27 cellular contexts compared by ENCODE assay signal in genomic region chr10:16909271-16909767, GRCh38.
A peak's percentile ranks its signal among the peaks of the same experiment; 100 is the strongest.
DNase-seq lines count a peak whose midpoint lies in the region; ATAC-seq, FAIRE-seq and TF ChIP-seq lines count a peak whose summit lies in the region.
"Had no signal": no experiment of that assay in that cellular context is flagged by ENCODE, and none has a peak within 500 bp of the region (broad histone marks: within the 10 kb centered on the region; RNA-seq: fewer than 3 reads in every experiment).

No MANE protein-coding gene starts in this region.

- intact Hi-C loops in K562 (cut with micrococcal nuclease) = no loop called here

- H3K4me1 ChIP-seq in BLaER1 treated with 17β-estradiol and CSF1 and Interleukin-3, amounts not matched to agents 10 nM and 100 nM = peaks cover 13 to 57% (median 35%) of the 10 kb centered on the region in 10 experiments
- H3K4me1 ChIP-seq in HUES6 (ENCODE audit: control insufficient read depth, insufficient read depth, low read length) (no peaks in the 10 kb centered on the region), K562 (replicated peaks in 1 of 2; ENCODE audit: control insufficient read depth in 2 of 2, insufficient read depth in 2 of 2, low read length in 2 of 2) (peaks cover 0 to 3% of the 10 kb centered on the region in 2 experiments; a peak in 2 of 5 replicates), gastroesophageal sphincter (peaks cover 0 to 4% (median 0%) of the 10 kb centered on the region in 3 donors)

- WGBS in K562 (ENCODE audit: insufficient coverage, low coverage, missing lambda C conversion rate) = 27% methylated on average over 1 of the region's 1 CpG
- 57 to 83% methylated on average over 1 of the region's 1 CpG for WGBS in gastroesophageal sphincter (ENCODE audit: low coverage in 1 of 2), 2 donors

- no peak for FAIRE-seq in K562 (lab: Jason Lieb, UNC)

- peak overlapping the region in 6 of 11 experiments; percentile 33 to 81 (median 68); a peak in 9 of 22 replicates for H3K4me2 ChIP-seq in BLaER1 treated with 17β-estradiol and CSF1 and Interleukin-3, amounts not matched to agents 10 nM and 100 nM
- no peak overlapping the region for H3K4me2 ChIP-seq in K562 (ENCODE audit: insufficient read depth, low read length)

- no peaks in the 10 kb centered on the region for H4K20me1 ChIP-seq in BLaER1 treated with 17β-estradiol and CSF1 and Interleukin-3, amounts not matched to agents 10 nM and 100 nM
- H4K20me1 ChIP-seq in K562 (replicated peaks; ENCODE audit: control insufficient read depth, insufficient read depth, low read length) = no peaks in the 10 kb centered on the region

- CTCF ChIA-PET in K562 (lab: Yijun Ruan, JAX; ENCODE audit: low intra/inter-chr PET ratio) = no interaction called here

- no peak for ATAC-seq in K562
- ATAC-seq in gastroesophageal sphincter = peak; percentile 25
- ATAC-seq in GM18502 (IDR thresholded peaks at IDR 0.05; ENCODE audit: poor library complexity, unreplicated experiment) = no peak
- ATAC-seq: left ventricle myocardium superior, mucosa of descending colon, sciatic nerve had no signal

- no peaks in the 10 kb centered on the region for H3K79me2 ChIP-seq in K562 (ENCODE audit: control insufficient read depth, insufficient read depth, low read length)

- TF ChIP-seq POLR2A in K562 (conservative IDR thresholded peaks at IDR 0.05) (no peak), gastroesophageal sphincter (IDR thresholded peaks at IDR 0.05) (no peak)

- no peaks in the 10 kb centered on the region for H3K9me1 ChIP-seq in K562 (ENCODE audit: control insufficient read depth, insufficient read depth, low read length)

- peak overlapping the region in 2 of 11 experiments; percentile 83; a peak in 5 of 22 replicates for H3K27ac ChIP-seq in BLaER1 treated with 17β-estradiol and CSF1 and Interleukin-3, amounts not matched to agents 10 nM and 100 nM
- H3K27ac ChIP-seq in HUES6 (ENCODE audit: low read depth, low read length) = no peak overlapping the region
- no peak overlapping the region for H3K27ac ChIP-seq in K562 (ENCODE audit: extremely low read depth, low read depth, low read length)
- H3K27ac ChIP-seq in gastroesophageal sphincter = no peak overlapping the region
- H3K27ac ChIP-seq: RWPE1, SK-N-MC, tibial artery had no signal

- no peak overlapping the region for H2AFZ ChIP-seq in K562 (ENCODE audit: low read depth, low read length)

- peak overlapping the region in 1 of 11 experiments; percentile 56; a peak in 1 of 22 replicates for H3K9ac ChIP-seq in BLaER1 treated with 17β-estradiol and CSF1 and Interleukin-3, amounts not matched to agents 10 nM and 100 nM
- H3K9ac ChIP-seq in HUES6 (ENCODE audit: low read length) = peak overlapping the region; percentile 25
- no peak overlapping the region for H3K9ac ChIP-seq in K562 (ENCODE audit: insufficient read depth in 1 of 2, low read depth in 2 of 2, low read length in 2 of 2)

- no peaks in the 10 kb centered on the region for H3K27me3 ChIP-seq in BLaER1 treated with 17β-estradiol and CSF1 and Interleukin-3, amounts not matched to agents 10 nM and 100 nM
- H3K27me3 ChIP-seq in HUES6 (ENCODE audit: control insufficient read depth, insufficient read depth, low read length) (no peaks in the 10 kb centered on the region), K562 (ENCODE audit: control insufficient read depth in 2 of 2, insufficient read depth in 2 of 2, low read length in 2 of 2) (no peaks in the 10 kb centered on the region; a peak in 1 of 5 replicates), gastroesophageal sphincter (no peaks in the 10 kb centered on the region)
- H3K27me3 ChIP-seq: tibial artery had no signal

- in situ Hi-C loops in K562 (cut with MboI) = no loop called here

- H3K4me3 ChIP-seq in BLaER1 treated with 17β-estradiol and CSF1 and Interleukin-3, amounts not matched to agents 10 nM and 100 nM = no peak overlapping the region
- H3K4me3 ChIP-seq in HUES6 (ENCODE audit: low read depth, low read length) = no peak overlapping the region
- H3K4me3 ChIP-seq in K562 = no peak overlapping the region
- no peak overlapping the region for H3K4me3 ChIP-seq in gastroesophageal sphincter
- H3K4me3 ChIP-seq: mucosa of descending colon, SK-N-MC, tibial artery had no signal

- POLR2A ChIA-PET in K562 (lab: Yijun Ruan, JAX) = no interaction called here

- no peaks in the 10 kb centered on the region for H3K36me3 ChIP-seq in BLaER1 treated with 17β-estradiol and CSF1 and Interleukin-3, amounts not matched to agents 10 nM and 100 nM
- H3K36me3 ChIP-seq in HUES6 (ENCODE audit: control insufficient read depth, insufficient read depth, low read length) (no peaks in the 10 kb centered on the region), K562 (ENCODE audit: control insufficient read depth, insufficient read depth, low read length) (no peaks in the 10 kb centered on the region), gastroesophageal sphincter (no peaks in the 10 kb centered on the region)
- H3K36me3 ChIP-seq: tibial artery had no signal

- no peak for TF ChIP-seq RAD21 in K562 (CRISPR knock-in tag; conservative IDR thresholded peaks at IDR 0.05 in 1 of 2, IDR thresholded peaks at IDR 0.05 in 1 of 2)

- DNase-seq in K562 (ENCODE audit: extremely low read depth in 1 of 4, low spot score in 3 of 4) = no peak
- DNase-seq in GM19240 (ENCODE audit: insufficient read length, low spot score) = no peak
- DNase-seq in NCI-H1930 (lab: John Stamatoyannopoulos, UW) = no peak
- DNase-seq in activated CD4-positive, alpha-beta T cell treated with anti-CD3 and anti-CD28 coated beads, Interleukin-2, amount 50 U/mL, for 4 hours = no peak
- DNase-seq: activated CD4-positive, alpha-beta T cell treated with anti-CD3 and anti-CD28 coated beads, Interleukin-2, amount 50 U/mL, for 1 hour; activated naive CD4-positive, alpha-beta T cell treated with anti-CD3 and anti-CD28 coated beads, Interleukin-2, amount 50 U/mL, for 16 hours; aorta; CD4-positive, alpha-beta T cell; effector CD4-positive, alpha-beta T cell; erythroblast; H7; islet precursor cell; left ventricle myocardium superior; mucosa of descending colon; NCI-H1048; NCI-H187; NCI-H526 treated with DMSO at 0.1 percent for 48 hours; posterior cingulate gyrus; stimulated activated CD4-positive, alpha-beta T cell treated with anti-CD3 and anti-CD28 coated beads, Interleukin-15, amount 100 ng/mL, for 24 hours; tibial artery had no signal

- H3K9me3 ChIP-seq in BLaER1 treated with 17β-estradiol and CSF1 and Interleukin-3, amounts not matched to agents 10 nM and 100 nM (replicated peaks in 1 of 11) = peaks cover 0 to 21% (median 8%) of the 10 kb centered on the region in 11 experiments; a peak in 12 of 22 replicates
- H3K9me3 ChIP-seq in HUES6 (ENCODE audit: control insufficient read depth, insufficient read depth, low read depth, low read length) = no peaks in the 10 kb centered on the region
- H3K9me3 ChIP-seq in K562 (replicated peaks; ENCODE audit: control insufficient read depth, insufficient read depth, low read depth, low read length) = no peaks in the 10 kb centered on the region
- no peaks in the 10 kb centered on the region for H3K9me3 ChIP-seq in gastroesophageal sphincter
- H3K9me3 ChIP-seq: mucosa of descending colon, tibial artery had no signal

- BruUV-seq in K562 (replicated peaks; lab: Mats Ljungman, UMichigan) = no TSS peak

- TF ChIP-seq CTCF in K562 (IDR thresholded peaks at IDR 0.05 in 2 of 3, conservative IDR thresholded peaks at IDR 0.05 in 1 of 3; ENCODE audit: insufficient read depth in 2 of 3, low read depth in 1 of 3, low read length in 3 of 3) (no peak), gastroesophageal sphincter (IDR thresholded peaks at IDR 0.05) (no peak)

- TF ChIP-seq EP300 in K562 (IDR thresholded peaks at IDR 0.05; ENCODE audit: low read length) = no peak
- TF ChIP-seq EP300 in gastroesophageal sphincter (IDR thresholded peaks at IDR 0.05) = no peak

TF ChIP-seq in K562, 482 proteins besides CTCF, POLR2A, EP300 and RAD21 (continues in another document):
- TF ChIP-seq ATF3 (IDR thresholded peaks at IDR 0.05) = peak; percentile 32; the same call in 1 of the 2 replicates
- no peak for TF ChIP-seq ATF3 (CRISPR knock-in tag; conservative IDR thresholded peaks at IDR 0.05)
- TF ChIP-seq, protein P1, sequence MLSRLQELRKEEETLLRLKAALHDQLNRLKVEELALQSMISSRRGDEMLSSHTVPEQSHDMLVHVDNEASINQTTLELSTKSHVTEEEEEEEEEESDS (CRISPR knock-in tag; IDR thresholded peaks at IDR 0.05) = no peak
- TF ChIP-seq MECOM (CRISPR knock-in tag; IDR thresholded peaks at IDR 0.05) = no peak
- no peak for TF ChIP-seq ASH1L (IDR thresholded peaks at IDR 0.05; ENCODE audit: borderline replicate concordance, low read depth, partially characterized antibody)
- no peak for TF ChIP-seq NR4A1 (CRISPR knock-in tag; IDR thresholded peaks at IDR 0.05)
- no peak for TF ChIP-seq NR4A1 (tag; IDR thresholded peaks at IDR 0.05)
- TF ChIP-seq ZSCAN32 (CRISPR knock-in tag; IDR thresholded peaks at IDR 0.05) = 0 out of 2 replicates have a peak, but pooled peaks have one; percentile 35
- no peak for TF ChIP-seq NCOA4 (IDR thresholded peaks at IDR 0.05; ENCODE audit: partially characterized antibody)
- TF ChIP-seq BRCA1 (IDR thresholded peaks at IDR 0.05) = no peak
- TF ChIP-seq BRCA1 (CRISPR knock-in tag; IDR thresholded peaks at IDR 0.05) = no peak
- TF ChIP-seq GTF2F1 (IDR thresholded peaks at IDR 0.05; ENCODE audit: low read depth, low read length) = no peak
- TF ChIP-seq POLR2B (IDR thresholded peaks at IDR 0.05; ENCODE audit: low read depth, partially characterized antibody) = no peak
- TF ChIP-seq CBFA2T3 (IDR thresholded peaks at IDR 0.05) = 0 out of 2 replicates have a peak, but pooled peaks have one; percentile 24
